In the genomic region with DNA sequence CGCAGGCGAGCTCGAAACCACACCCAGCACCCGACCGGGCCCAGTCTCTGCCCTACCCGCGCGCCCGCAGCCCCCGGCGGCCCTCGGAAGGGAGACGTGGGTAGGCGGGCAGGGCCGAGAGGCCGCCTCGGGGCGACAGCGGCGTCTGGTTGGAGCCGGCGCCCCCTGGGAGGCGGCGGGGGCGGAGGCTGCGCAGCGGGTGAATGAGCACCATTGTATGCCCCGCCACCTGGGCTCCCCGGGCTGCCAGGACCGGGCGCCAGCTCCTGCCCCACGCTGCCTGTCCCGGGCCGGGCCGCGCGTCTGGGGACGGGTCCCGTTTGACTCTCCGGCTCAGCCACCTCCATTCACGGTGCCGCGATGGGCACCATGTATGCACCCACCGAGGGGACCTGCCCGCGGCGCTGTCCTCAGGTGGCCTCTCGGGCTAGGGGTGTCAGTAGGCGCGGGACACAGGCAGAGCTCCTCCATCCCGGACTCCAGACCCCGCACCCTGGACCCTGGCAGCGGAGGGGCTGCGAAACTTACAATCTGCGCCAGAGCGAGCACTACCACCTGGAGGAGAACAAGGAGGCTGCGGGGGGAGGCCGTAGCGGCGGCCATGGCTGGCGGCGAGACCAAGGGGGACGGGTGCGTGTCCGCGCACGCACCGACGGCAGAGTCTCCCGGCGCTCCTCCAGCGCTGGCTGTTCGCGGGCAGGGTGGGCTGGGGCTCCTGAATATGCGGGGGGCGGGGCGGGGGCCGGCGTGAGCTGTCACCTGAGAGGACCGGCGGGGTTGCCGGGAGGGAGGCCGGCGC, we compare ENCODE assay signal across 1 cellular context.
TF ChIP-seq lines count a peak whose summit lies in the region.

A gene (minus strand): TSS at position 692 of the 799 bp plus-strand sequence. CDS start 89 bp downstream, at position 603.

TF ChIP-seq in HepG2, 621 proteins besides CTCF, POLR2A, EP300 and RAD21 (continued from another document and continues in another):
- peak; percentile 15; the same call in 1 of the 2 replicates for TF ChIP-seq HNF4G (IDR thresholded peaks at IDR 0.05; ENCODE audit: borderline replicate concordance, low read depth, low read length)
- no peak for TF ChIP-seq HNF4G (CRISPR knock-in tag; IDR thresholded peaks at IDR 0.05; ENCODE audit: borderline replicate concordance, low read depth)
- no peak for TF ChIP-seq PLRG1 (conservative IDR thresholded peaks at IDR 0.05)
- TF ChIP-seq, protein P1, sequence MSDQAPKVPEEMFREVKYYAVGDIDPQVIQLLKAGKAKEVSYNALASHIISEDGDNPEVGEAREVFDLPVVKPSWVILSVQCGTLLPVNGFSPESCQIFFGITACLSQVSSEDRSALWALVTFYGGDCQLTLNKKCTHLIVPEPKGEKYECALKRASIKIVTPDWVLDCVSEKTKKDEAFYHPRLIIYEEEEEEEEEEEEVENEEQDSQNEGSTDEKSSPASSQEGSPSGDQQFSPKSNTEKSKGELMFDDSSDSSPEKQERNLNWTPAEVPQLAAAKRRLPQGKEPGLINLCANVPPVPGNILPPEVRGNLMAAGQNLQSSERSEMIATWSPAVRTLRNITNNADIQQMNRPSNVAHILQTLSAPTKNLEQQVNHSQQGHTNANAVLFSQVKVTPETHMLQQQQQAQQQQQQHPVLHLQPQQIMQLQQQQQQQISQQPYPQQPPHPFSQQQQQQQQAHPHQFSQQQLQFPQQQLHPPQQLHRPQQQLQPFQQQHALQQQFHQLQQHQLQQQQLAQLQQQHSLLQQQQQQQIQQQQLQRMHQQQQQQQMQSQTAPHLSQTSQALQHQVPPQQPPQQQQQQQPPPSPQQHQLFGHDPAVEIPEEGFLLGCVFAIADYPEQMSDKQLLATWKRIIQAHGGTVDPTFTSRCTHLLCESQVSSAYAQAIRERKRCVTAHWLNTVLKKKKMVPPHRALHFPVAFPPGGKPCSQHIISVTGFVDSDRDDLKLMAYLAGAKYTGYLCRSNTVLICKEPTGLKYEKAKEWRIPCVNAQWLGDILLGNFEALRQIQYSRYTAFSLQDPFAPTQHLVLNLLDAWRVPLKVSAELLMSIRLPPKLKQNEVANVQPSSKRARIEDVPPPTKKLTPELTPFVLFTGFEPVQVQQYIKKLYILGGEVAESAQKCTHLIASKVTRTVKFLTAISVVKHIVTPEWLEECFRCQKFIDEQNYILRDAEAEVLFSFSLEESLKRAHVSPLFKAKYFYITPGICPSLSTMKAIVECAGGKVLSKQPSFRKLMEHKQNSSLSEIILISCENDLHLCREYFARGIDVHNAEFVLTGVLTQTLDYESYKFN (CRISPR knock-in tag; conservative IDR thresholded peaks at IDR 0.05), result no peak
- TF ChIP-seq ZNF274 (CRISPR knock-in tag; IDR thresholded peaks at IDR 0.05), result peak; percentile 34; the same call in 1 of the 2 replicates
- no peak for TF ChIP-seq ZNF879 (CRISPR knock-in tag; IDR thresholded peaks at IDR 0.05)
- TF ChIP-seq, protein P2, sequence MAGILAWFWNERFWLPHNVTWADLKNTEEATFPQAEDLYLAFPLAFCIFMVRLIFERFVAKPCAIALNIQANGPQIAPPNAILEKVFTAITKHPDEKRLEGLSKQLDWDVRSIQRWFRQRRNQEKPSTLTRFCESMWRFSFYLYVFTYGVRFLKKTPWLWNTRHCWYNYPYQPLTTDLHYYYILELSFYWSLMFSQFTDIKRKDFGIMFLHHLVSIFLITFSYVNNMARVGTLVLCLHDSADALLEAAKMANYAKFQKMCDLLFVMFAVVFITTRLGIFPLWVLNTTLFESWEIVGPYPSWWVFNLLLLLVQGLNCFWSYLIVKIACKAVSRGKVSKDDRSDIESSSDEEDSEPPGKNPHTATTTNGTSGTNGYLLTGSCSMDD (CRISPR knock-in tag; IDR thresholded peaks at IDR 0.05), result no peak
- TF ChIP-seq HOXA5 (CRISPR knock-in tag; IDR thresholded peaks at IDR 0.05), result 0 out of 2 replicates have a peak, but pooled peaks have one; percentile 7
- TF ChIP-seq, protein P3, sequence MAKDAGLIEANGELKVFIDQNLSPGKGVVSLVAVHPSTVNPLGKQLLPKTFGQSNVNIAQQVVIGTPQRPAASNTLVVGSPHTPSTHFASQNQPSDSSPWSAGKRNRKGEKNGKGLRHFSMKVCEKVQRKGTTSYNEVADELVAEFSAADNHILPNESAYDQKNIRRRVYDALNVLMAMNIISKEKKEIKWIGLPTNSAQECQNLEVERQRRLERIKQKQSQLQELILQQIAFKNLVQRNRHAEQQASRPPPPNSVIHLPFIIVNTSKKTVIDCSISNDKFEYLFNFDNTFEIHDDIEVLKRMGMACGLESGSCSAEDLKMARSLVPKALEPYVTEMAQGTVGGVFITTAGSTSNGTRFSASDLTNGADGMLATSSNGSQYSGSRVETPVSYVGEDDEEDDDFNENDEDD (CRISPR knock-in tag; IDR thresholded peaks at IDR 0.05; ENCODE audit: borderline replicate concordance), result no peak
- TF ChIP-seq ZNF607 (CRISPR knock-in tag; IDR thresholded peaks at IDR 0.05; ENCODE audit: borderline replicate concordance), result no peak
- TF ChIP-seq DNMT1 (CRISPR knock-in tag; IDR thresholded peaks at IDR 0.05), result no peak
- no peak for TF ChIP-seq MAFF (IDR thresholded peaks at IDR 0.05; ENCODE audit: low read depth, low read length)
- no peak for TF ChIP-seq ZNF720 (CRISPR knock-in tag; IDR thresholded peaks at IDR 0.05)
- TF ChIP-seq CBFB (CRISPR knock-in tag; IDR thresholded peaks at IDR 0.05), result no peak; the same call in 1 of the 2 replicates
- TF ChIP-seq ETV6 (CRISPR knock-in tag; conservative IDR thresholded peaks at IDR 0.05), result 0 out of 2 replicates have a peak, but pooled peaks have one; percentile 35
- no peak for TF ChIP-seq ZNF605 (CRISPR knock-in tag; IDR thresholded peaks at IDR 0.05)
- TF ChIP-seq SRSF4 (IDR thresholded peaks at IDR 0.05; ENCODE audit: low read depth, low read length, poor library complexity, severe bottlenecking), result no peak
- TF ChIP-seq, protein P4, sequence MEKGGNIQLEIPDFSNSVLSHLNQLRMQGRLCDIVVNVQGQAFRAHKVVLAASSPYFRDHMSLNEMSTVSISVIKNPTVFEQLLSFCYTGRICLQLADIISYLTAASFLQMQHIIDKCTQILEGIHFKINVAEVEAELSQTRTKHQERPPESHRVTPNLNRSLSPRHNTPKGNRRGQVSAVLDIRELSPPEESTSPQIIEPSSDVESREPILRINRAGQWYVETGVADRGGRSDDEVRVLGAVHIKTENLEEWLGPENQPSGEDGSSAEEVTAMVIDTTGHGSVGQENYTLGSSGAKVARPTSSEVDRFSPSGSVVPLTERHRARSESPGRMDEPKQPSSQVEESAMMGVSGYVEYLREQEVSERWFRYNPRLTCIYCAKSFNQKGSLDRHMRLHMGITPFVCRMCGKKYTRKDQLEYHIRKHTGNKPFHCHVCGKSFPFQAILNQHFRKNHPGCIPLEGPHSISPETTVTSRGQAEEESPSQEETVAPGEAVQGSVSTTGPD (CRISPR knock-in tag; IDR thresholded peaks at IDR 0.05), result no peak
- no peak for TF ChIP-seq ZSCAN30 (CRISPR knock-in tag; IDR thresholded peaks at IDR 0.05)
- no peak for TF ChIP-seq ZNF30 (CRISPR knock-in tag; IDR thresholded peaks at IDR 0.05)
- TF ChIP-seq, protein P5, sequence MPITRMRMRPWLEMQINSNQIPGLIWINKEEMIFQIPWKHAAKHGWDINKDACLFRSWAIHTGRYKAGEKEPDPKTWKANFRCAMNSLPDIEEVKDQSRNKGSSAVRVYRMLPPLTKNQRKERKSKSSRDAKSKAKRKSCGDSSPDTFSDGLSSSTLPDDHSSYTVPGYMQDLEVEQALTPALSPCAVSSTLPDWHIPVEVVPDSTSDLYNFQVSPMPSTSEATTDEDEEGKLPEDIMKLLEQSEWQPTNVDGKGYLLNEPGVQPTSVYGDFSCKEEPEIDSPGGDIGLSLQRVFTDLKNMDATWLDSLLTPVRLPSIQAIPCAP (CRISPR knock-in tag; IDR thresholded peaks at IDR 0.05; ENCODE audit: low read depth), result no peak
- TF ChIP-seq, protein P6, sequence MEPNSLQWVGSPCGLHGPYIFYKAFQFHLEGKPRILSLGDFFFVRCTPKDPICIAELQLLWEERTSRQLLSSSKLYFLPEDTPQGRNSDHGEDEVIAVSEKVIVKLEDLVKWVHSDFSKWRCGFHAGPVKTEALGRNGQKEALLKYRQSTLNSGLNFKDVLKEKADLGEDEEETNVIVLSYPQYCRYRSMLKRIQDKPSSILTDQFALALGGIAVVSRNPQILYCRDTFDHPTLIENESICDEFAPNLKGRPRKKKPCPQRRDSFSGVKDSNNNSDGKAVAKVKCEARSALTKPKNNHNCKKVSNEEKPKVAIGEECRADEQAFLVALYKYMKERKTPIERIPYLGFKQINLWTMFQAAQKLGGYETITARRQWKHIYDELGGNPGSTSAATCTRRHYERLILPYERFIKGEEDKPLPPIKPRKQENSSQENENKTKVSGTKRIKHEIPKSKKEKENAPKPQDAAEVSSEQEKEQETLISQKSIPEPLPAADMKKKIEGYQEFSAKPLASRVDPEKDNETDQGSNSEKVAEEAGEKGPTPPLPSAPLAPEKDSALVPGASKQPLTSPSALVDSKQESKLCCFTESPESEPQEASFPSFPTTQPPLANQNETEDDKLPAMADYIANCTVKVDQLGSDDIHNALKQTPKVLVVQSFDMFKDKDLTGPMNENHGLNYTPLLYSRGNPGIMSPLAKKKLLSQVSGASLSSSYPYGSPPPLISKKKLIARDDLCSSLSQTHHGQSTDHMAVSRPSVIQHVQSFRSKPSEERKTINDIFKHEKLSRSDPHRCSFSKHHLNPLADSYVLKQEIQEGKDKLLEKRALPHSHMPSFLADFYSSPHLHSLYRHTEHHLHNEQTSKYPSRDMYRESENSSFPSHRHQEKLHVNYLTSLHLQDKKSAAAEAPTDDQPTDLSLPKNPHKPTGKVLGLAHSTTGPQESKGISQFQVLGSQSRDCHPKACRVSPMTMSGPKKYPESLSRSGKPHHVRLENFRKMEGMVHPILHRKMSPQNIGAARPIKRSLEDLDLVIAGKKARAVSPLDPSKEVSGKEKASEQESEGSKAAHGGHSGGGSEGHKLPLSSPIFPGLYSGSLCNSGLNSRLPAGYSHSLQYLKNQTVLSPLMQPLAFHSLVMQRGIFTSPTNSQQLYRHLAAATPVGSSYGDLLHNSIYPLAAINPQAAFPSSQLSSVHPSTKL (CRISPR knock-in tag; IDR thresholded peaks at IDR 0.05), result 0 out of 2 replicates have a peak, but pooled peaks have one; percentile 9
- peak; percentile 92 for TF ChIP-seq ZNF777 (CRISPR knock-in tag; IDR thresholded peaks at IDR 0.05)
- TF ChIP-seq GZF1 (CRISPR knock-in tag; IDR thresholded peaks at IDR 0.05), result no peak
- 0 out of 2 replicates have a peak, but pooled peaks have one; percentile 28 for TF ChIP-seq PPARG (CRISPR knock-in tag; conservative IDR thresholded peaks at IDR 0.05)
- TF ChIP-seq NBN (conservative IDR thresholded peaks at IDR 0.05), result no peak
- no peak; the same call in 1 of the 2 replicates for TF ChIP-seq ZNF430 (CRISPR knock-in tag; IDR thresholded peaks at IDR 0.05)
- TF ChIP-seq PRPF4 (IDR thresholded peaks at IDR 0.05; ENCODE audit: low read depth, low read length, poor library complexity, severe bottlenecking), result no peak
- no peak for TF ChIP-seq ZFP37 (CRISPR knock-in tag; IDR thresholded peaks at IDR 0.05; ENCODE audit: borderline replicate concordance)
- TF ChIP-seq KLF11 (CRISPR knock-in tag; IDR thresholded peaks at IDR 0.05), result no peak
- peak; percentile 75; the same call in 1 of the 2 replicates for TF ChIP-seq ZFY (CRISPR knock-in tag; IDR thresholded peaks at IDR 0.05)
- TF ChIP-seq HOXD1 (CRISPR knock-in tag; IDR thresholded peaks at IDR 0.05), result peak; percentile 25; the same call in 1 of the 2 replicates
- TF ChIP-seq ZFP82 (CRISPR knock-in tag; IDR thresholded peaks at IDR 0.05; ENCODE audit: borderline replicate concordance), result no peak
- TF ChIP-seq, protein P7, sequence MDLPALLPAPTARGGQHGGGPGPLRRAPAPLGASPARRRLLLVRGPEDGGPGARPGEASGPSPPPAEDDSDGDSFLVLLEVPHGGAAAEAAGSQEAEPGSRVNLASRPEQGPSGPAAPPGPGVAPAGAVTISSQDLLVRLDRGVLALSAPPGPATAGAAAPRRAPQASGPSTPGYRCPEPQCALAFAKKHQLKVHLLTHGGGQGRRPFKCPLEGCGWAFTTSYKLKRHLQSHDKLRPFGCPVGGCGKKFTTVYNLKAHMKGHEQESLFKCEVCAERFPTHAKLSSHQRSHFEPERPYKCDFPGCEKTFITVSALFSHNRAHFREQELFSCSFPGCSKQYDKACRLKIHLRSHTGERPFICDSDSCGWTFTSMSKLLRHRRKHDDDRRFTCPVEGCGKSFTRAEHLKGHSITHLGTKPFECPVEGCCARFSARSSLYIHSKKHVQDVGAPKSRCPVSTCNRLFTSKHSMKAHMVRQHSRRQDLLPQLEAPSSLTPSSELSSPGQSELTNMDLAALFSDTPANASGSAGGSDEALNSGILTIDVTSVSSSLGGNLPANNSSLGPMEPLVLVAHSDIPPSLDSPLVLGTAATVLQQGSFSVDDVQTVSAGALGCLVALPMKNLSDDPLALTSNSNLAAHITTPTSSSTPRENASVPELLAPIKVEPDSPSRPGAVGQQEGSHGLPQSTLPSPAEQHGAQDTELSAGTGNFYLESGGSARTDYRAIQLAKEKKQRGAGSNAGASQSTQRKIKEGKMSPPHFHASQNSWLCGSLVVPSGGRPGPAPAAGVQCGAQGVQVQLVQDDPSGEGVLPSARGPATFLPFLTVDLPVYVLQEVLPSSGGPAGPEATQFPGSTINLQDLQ (CRISPR knock-in tag; IDR thresholded peaks at IDR 0.05), result no peak
- TF ChIP-seq ZNF263 (CRISPR knock-in tag; IDR thresholded peaks at IDR 0.05), result peak; percentile 45; the same call in 1 of the 2 replicates
- TF ChIP-seq MLLT10 (CRISPR knock-in tag; IDR thresholded peaks at IDR 0.05), result no peak
- TF ChIP-seq HCFC1 (IDR thresholded peaks at IDR 0.05; ENCODE audit: low read depth, low read length), result no peak
- TF ChIP-seq, protein P8, sequence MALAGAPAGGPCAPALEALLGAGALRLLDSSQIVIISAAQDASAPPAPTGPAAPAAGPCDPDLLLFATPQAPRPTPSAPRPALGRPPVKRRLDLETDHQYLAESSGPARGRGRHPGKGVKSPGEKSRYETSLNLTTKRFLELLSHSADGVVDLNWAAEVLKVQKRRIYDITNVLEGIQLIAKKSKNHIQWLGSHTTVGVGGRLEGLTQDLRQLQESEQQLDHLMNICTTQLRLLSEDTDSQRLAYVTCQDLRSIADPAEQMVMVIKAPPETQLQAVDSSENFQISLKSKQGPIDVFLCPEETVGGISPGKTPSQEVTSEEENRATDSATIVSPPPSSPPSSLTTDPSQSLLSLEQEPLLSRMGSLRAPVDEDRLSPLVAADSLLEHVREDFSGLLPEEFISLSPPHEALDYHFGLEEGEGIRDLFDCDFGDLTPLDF (CRISPR knock-in tag; IDR thresholded peaks at IDR 0.05), result no peak
- TF ChIP-seq ZZZ3 (CRISPR knock-in tag; IDR thresholded peaks at IDR 0.05; ENCODE audit: borderline replicate concordance), result no peak
- TF ChIP-seq NFKB2 (CRISPR knock-in tag; IDR thresholded peaks at IDR 0.05; ENCODE audit: borderline replicate concordance), result no peak
- TF ChIP-seq, protein P9, sequence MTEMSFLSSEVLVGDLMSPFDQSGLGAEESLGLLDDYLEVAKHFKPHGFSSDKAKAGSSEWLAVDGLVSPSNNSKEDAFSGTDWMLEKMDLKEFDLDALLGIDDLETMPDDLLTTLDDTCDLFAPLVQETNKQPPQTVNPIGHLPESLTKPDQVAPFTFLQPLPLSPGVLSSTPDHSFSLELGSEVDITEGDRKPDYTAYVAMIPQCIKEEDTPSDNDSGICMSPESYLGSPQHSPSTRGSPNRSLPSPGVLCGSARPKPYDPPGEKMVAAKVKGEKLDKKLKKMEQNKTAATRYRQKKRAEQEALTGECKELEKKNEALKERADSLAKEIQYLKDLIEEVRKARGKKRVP (CRISPR knock-in tag; IDR thresholded peaks at IDR 0.05), result no peak
- 0 out of 2 replicates have a peak, but pooled peaks have one; percentile 8 for TF ChIP-seq ZNF749 (CRISPR knock-in tag; IDR thresholded peaks at IDR 0.05; ENCODE audit: borderline replicate concordance)
- TF ChIP-seq ZNF3 (CRISPR knock-in tag; IDR thresholded peaks at IDR 0.05), result no peak
- TF ChIP-seq, protein P10, sequence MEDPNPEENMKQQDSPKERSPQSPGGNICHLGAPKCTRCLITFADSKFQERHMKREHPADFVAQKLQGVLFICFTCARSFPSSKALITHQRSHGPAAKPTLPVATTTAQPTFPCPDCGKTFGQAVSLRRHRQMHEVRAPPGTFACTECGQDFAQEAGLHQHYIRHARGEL (CRISPR knock-in tag; IDR thresholded peaks at IDR 0.05), result no peak
- TF ChIP-seq TBX3 (IDR thresholded peaks at IDR 0.05; ENCODE audit: borderline replicate concordance), result no peak
